In the genomic region with DNA sequence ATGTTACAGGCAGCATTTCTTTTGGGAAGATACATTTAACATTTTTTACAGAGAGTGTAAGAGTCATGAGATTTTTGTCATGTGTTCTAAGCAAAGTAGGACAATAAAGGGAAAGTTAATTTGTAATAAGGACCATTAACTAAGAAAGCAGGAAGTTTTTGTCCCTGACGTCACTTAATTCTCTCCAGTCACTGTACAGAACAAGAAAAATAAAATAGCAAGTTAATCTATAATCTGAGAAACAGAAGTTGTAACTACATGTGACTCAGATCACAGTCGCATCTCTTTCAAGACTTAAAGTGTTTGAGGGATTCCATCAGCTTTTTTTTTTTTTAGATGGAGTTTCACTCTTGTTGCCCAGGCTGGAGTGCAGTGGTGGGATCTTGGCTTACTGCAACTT, we compare ENCODE assay signal across 20 cellular contexts. TPM values are rescaled to one million over a fixed set of nuclear protein-coding genes. Genes with fewer than 3 reads are reported as not detected.
DNase-seq lines count a peak whose midpoint lies in the region; ATAC-seq and TF ChIP-seq lines count a peak whose summit lies in the region.
"Had no signal": no experiment of that assay in that cellular context is flagged by ENCODE, and none has a peak within 500 bp of the region (broad histone marks: within the 10 kb centered on the region; RNA-seq: fewer than 3 reads in every experiment).

No MANE protein-coding gene starts in this region.

- H3K27ac ChIP-seq in VCaP (peak overlapping the region; percentile 67; the same call in 1 of the 2 replicates), transverse colon (peak overlapping the region; percentile 54 to 79 (median 69)), mesendoderm (ENCODE audit: low read depth, low read length) (no peak overlapping the region)
- H3K27ac ChIP-seq: left ventricle myocardium inferior, right atrium auricular region, thoracic aorta had no signal

- H3K27me3 ChIP-seq in transverse colon (no peaks in the 10 kb centered on the region), mesendoderm (ENCODE audit: insufficient read depth, low read length, poor library complexity) (no peaks in the 10 kb centered on the region)
- H3K27me3 ChIP-seq: pancreas, right atrium auricular region had no signal

- in situ Hi-C loops in transverse colon (cut with MboI; ENCODE audit: low pct_ligation_motif_present in 1 of 4, low pct_unique_long_range_greater_than_20kb in 1 of 4, low sequenced_read_pairs in 3 of 4) = loop anchor here (5.0 to 25.0 kb wide), 6 partner anchors 148 to 651 kb away; no protein-coding TSS in a partner anchor

- DNase-seq in kidney tubule cell (ENCODE audit: low spot score) = peak; percentile 96
- DNase-seq in transverse colon = no peak
- DNase-seq in mesendoderm = no peak
- DNase-seq: aorta; CD4-positive, CD25-positive, alpha-beta regulatory T cell; Karpas-422; left ventricle myocardium inferior; NCI-H187; NCI-H526 treated with DMSO at 0.1 percent for 48 hours; nephron progenitor cell; pancreas; stimulated activated CD4-positive, alpha-beta T cell treated with anti-CD3 and anti-CD28 coated beads, Interleukin-4, amount 100 ng/mL, for 1 hour; stimulated activated naive B cell treated with anti-CD40 and anti-IgM and Interleukin-4, amounts not matched to agents 10 μg/mL and 1 μg/mL and 100 μg/mL, for 72 hours; T-helper 9 cell had no signal

- no peak overlapping the region for H4K8ac ChIP-seq in mesendoderm (ENCODE audit: low read depth, low read length)

- no peak overlapping the region for H3K56ac ChIP-seq in mesendoderm (ENCODE audit: low read length)

- no peak for TF ChIP-seq POLR2A in transverse colon (IDR thresholded peaks at IDR 0.05)

- H2AK5ac ChIP-seq in mesendoderm (ENCODE audit: low read length) = no peak overlapping the region

- H3K4ac ChIP-seq in mesendoderm (ENCODE audit: low read depth, low read length) = no peak overlapping the region

- H2BK120ac ChIP-seq in mesendoderm (ENCODE audit: low read depth, low read length) = no peak overlapping the region

- H3K4me3 ChIP-seq in transverse colon = no peak overlapping the region
- no peak overlapping the region for H3K4me3 ChIP-seq in mesendoderm (ENCODE audit: low read length)
- H3K4me3 ChIP-seq: left ventricle myocardium inferior, pancreas, right atrium auricular region, thoracic aorta had no signal

- ATAC-seq in GM18873 (IDR thresholded peaks at IDR 0.05; ENCODE audit: low FRiP score, unreplicated experiment) (peak; percentile 54), GM21528 (IDR thresholded peaks at IDR 0.05; ENCODE audit: low FRiP score, unreplicated experiment) (no peak), GM21423 (IDR thresholded peaks at IDR 0.05; ENCODE audit: unreplicated experiment) (no peak)
- ATAC-seq: stimulated activated naive B cell treated with anti-CD40 and anti-IgM and Interleukin-4, amounts not matched to agents 10 μg/mL and 1 μg/mL and 100 μg/mL, for 72 hours had no signal

- H3K4me2 ChIP-seq in mesendoderm (ENCODE audit: low read length) = no peak overlapping the region

- H3K9ac ChIP-seq in mesendoderm (ENCODE audit: low read length) = no peak overlapping the region

- H3K36me3 ChIP-seq in transverse colon (no peaks in the 10 kb centered on the region), mesendoderm (ENCODE audit: control insufficient read depth, insufficient read depth, low read length) (no peaks in the 10 kb centered on the region)
- H3K36me3 ChIP-seq: left ventricle myocardium inferior, pancreas, right atrium auricular region, thoracic aorta had no signal

- TF ChIP-seq CTCF in VCaP (conservative IDR thresholded peaks at IDR 0.05) = no peak
- TF ChIP-seq CTCF in transverse colon (IDR thresholded peaks at IDR 0.05) = no peak

- intact Hi-C loops in transverse colon (cut with DNase I; ENCODE audit: low total_unique reads) = loop anchor here (5.0 kb wide), 1 partner anchor 641 kb away; no protein-coding TSS in a partner anchor

- TF ChIP-seq EP300 in transverse colon (IDR thresholded peaks at IDR 0.05; ENCODE audit: low read depth) = no peak

- 5 to 32% methylated on average over 2 of the region's 2 CpGs for WGBS in transverse colon (ENCODE audit: low coverage in 1 of 2), 2 donors
- WGBS in mesendoderm (ENCODE audit: extremely low coverage, insufficient coverage, low lambda C conversion rate) = no CpG with 5 or more reads among the region's 2 CpGs

- H3K79me2 ChIP-seq in mesendoderm (ENCODE audit: control insufficient read depth, insufficient read depth, low read length) = no peaks in the 10 kb centered on the region

- H2BK15ac ChIP-seq in mesendoderm (replicated peaks; ENCODE audit: low read depth) = no peak overlapping the region

- H2BK5ac ChIP-seq in mesendoderm (ENCODE audit: low read length) = no peak overlapping the region

- H3K23ac ChIP-seq in mesendoderm (ENCODE audit: low read length) = no peak overlapping the region

- no peaks in the 10 kb centered on the region for H3K79me1 ChIP-seq in mesendoderm (ENCODE audit: low read length)

- no peak overlapping the region for H3K18ac ChIP-seq in mesendoderm (ENCODE audit: low read length)

- H4K5ac ChIP-seq in mesendoderm (ENCODE audit: low read length) = no peak overlapping the region

- H3K9me3 ChIP-seq in transverse colon = no peaks in the 10 kb centered on the region
- H3K9me3 ChIP-seq: left ventricle myocardium inferior, pancreas, right atrium auricular region, thoracic aorta had no signal

- peaks cover 0 to 45% (median 28%) of the 10 kb centered on the region in 4 donors for H3K4me1 ChIP-seq in transverse colon
- peaks cover 3% of the 10 kb centered on the region for H3K4me1 ChIP-seq in mesendoderm (ENCODE audit: control insufficient read depth, low read depth, low read length)
- H3K4me1 ChIP-seq: left ventricle myocardium inferior, right atrium auricular region had no signal

RNA-seq across cellular contexts. Expression of gene CAPZA2, which starts 49.5 kb away (rescaled TPM):
- total RNA-seq in transverse colon = 100 to 1,000 TPM in 1 of 4 donors, 10 to 100 TPM in 3; 74.4 to 133 (median 88.5) TPM
- 59.5 TPM for polyA plus RNA-seq in mesendoderm (2013, experiment 1 of 2)
- 56.8 TPM for polyA plus RNA-seq in mesendoderm (2013, experiment 2 of 2)
